In genomic region chr4:155371432-155372043, GRCh38 we compare ENCODE assay signal across 8 cellular contexts. TPM values are rescaled to one million over a fixed set of nuclear protein-coding genes. Genes with fewer than 3 reads are reported as not detected.
DNase-seq lines count a peak whose midpoint lies in the region; ATAC-seq, FAIRE-seq and TF ChIP-seq lines count a peak whose summit lies in the region.

No MANE protein-coding gene starts in this region.

- TF ChIP-seq POLR2A in prostate gland (IDR thresholded peaks at IDR 0.05): no peak

- DNase-seq in AG09309 (ENCODE audit: low read depth) (no peak), NCI-H1105 treated with DMSO at 0.1 percent for 48 hours (lab: John Stamatoyannopoulos, UW) (peak; percentile 29), cerebellum (ENCODE audit: low spot score) (peak; percentile 6), prostate gland (ENCODE audit: low spot score) (no peak), HuH-7.5 (ENCODE audit: low spot score) (no peak), frontal cortex (ENCODE audit: low spot score in 2 of 2) (no peak)
- DNase-seq in stimulated activated naive CD8-positive, alpha-beta T cell treated with anti-CD3 and anti-CD28 coated beads, Interleukin-15, Interleukin-2, amounts not matched to agents 100 U/mL and 50 U/mL, for 24 hours: no peak

- FAIRE-seq in frontal cortex (lab: Jason Lieb, UNC): no peak

- TF ChIP-seq CTCF in AG09309 (IDR thresholded peaks at IDR 0.05; ENCODE audit: control insufficient read depth, insufficient read depth, low read depth, low read length, missing control alignments) (peak; percentile 30), prostate gland (IDR thresholded peaks at IDR 0.05) (peak in 3 of 4 experiments; percentile 25 to 36 (median 29))

- intact Hi-C loops in prostate gland (cut with DNase I): no loop called here

- no peaks in the 10 kb centered on the region for H3K4me1 ChIP-seq in prostate gland (replicated peaks)

- ATAC-seq in GM19043 (IDR thresholded peaks at IDR 0.05; ENCODE audit: low read depth, unreplicated experiment): peak; percentile 35
- ATAC-seq in stimulated activated naive CD8-positive, alpha-beta T cell treated with anti-CD3 and anti-CD28 coated beads, Interleukin-15, Interleukin-2, amounts not matched to agents 100 U/mL and 50 U/mL, for 24 hours: no peak

- 49% methylated on average over 4 of the region's 4 CpGs for WGBS in prostate gland

- no peaks in the 10 kb centered on the region for H3K9me3 ChIP-seq in prostate gland

- no peaks in the 10 kb centered on the region for H3K27me3 ChIP-seq in prostate gland (replicated peaks; ENCODE audit: insufficient read depth)

- H3K36me3 ChIP-seq in prostate gland: no peaks in the 10 kb centered on the region

- no peak overlapping the region for H3K4me3 ChIP-seq in AG09309 (ENCODE audit: control insufficient read depth, low read depth, low read length)
- H3K4me3 ChIP-seq in prostate gland: no peak overlapping the region

- H3K27ac ChIP-seq in prostate gland: no peak overlapping the region

RNA-seq across cellular contexts. Expression of gene MAP9, which starts 5.2 kb away (rescaled TPM):
- total RNA-seq in cerebellum: 33.2 TPM
- 10 to 100 TPM; 15.8 to 17.9 TPM for total RNA-seq in prostate gland
- 36.7 TPM for total RNA-seq in frontal cortex

Comparison
In these comparisons a context has a peak if more than half of its experiments do, and no peak if none do; other contexts are left out.
1. DNase-seq: peak in NCI-H1105 treated with DMSO at 0.1 percent for 48 hours (single experiment) and cerebellum (single experiment); none in AG09309 (single experiment), prostate gland (single experiment), HuH-7.5 (single experiment), stimulated activated naive CD8-positive, alpha-beta T cell treated with anti-CD3 and anti-CD28 coated beads, Interleukin-15, Interleukin-2, amounts not matched to agents 100 U/mL and 50 U/mL, for 24 hours (single experiment) and frontal cortex (0 of 2).